9 cellular contexts compared by ENCODE assay signal in genomic region chrX:107672955-107673378, GRCh38. TPM values are rescaled to one million over a fixed set of nuclear protein-coding genes. Genes with fewer than 3 reads are reported as not detected.
DNase-seq lines count a peak whose midpoint lies in the region; ATAC-seq, FAIRE-seq and TF ChIP-seq lines count a peak whose summit lies in the region.
"Had no signal": no experiment of that assay in that cellular context is flagged by ENCODE, and none has a peak within 500 bp of the region (broad histone marks: within the 10 kb centered on the region; RNA-seq: fewer than 3 reads in every experiment).

No MANE protein-coding gene starts in this region.

- H3K36me3 ChIP-seq in trophoblast cell (ENCODE audit: control insufficient read depth in 1 of 2, insufficient read depth in 2 of 2, low read length in 2 of 2) = no peaks in the 10 kb centered on the region

- H2AK5ac ChIP-seq in trophoblast cell (ENCODE audit: low read length) = no peak overlapping the region

- TF ChIP-seq CTCF in foreskin keratinocyte (conservative IDR thresholded peaks at IDR 0.05) = peak; percentile 87

- no peak overlapping the region for H3K14ac ChIP-seq in trophoblast cell (ENCODE audit: low read length)

- H3K27ac ChIP-seq in foreskin keratinocyte (peak overlapping the region; percentile 89), trophoblast cell (ENCODE audit: low read depth, low read length) (no peak overlapping the region)

- no peak for FAIRE-seq in urothelium cell line (lab: Jason Lieb, UNC)
- FAIRE-seq: G401.6 had no signal

- H4K8ac ChIP-seq in trophoblast cell (ENCODE audit: low read depth, low read length) = peak overlapping the region; percentile 16

- H3K4me3 ChIP-seq in trophoblast cell (ENCODE audit: low read depth, low read length) = no peak overlapping the region

- no peak overlapping the region for H4K12ac ChIP-seq in trophoblast cell (ENCODE audit: low read depth, low read length)

- H3K23ac ChIP-seq in trophoblast cell (ENCODE audit: low read length) = no peak overlapping the region

- DNase-seq in NCI-H446 (lab: John Stamatoyannopoulos, UW) = peak; percentile 6 to 35
- DNase-seq in NCI-H446 treated with DMSO at 0.1 percent for 48 hours (lab: John Stamatoyannopoulos, UW) = no peak
- DNase-seq in HuH-7 (ENCODE audit: low spot score) = peak; percentile 47
- peak; percentile 71 for DNase-seq in RPMI7951 (ENCODE audit: low read depth)
- DNase-seq in activated gamma-delta T cell (lab: John Stamatoyannopoulos, UW) = peak; percentile 48
- peak; percentile 49 to 68 for DNase-seq in foreskin keratinocyte
- peak in 1 of 2 donors; percentile 65 for DNase-seq in trophoblast cell
- peak; percentile 14 for DNase-seq in urothelium cell line (ENCODE audit: low spot score)

- WGBS in trophoblast cell (ENCODE audit: extremely low coverage, insufficient coverage, insufficient read length) = no CpG with 5 or more reads among the region's 9 CpGs

- peak; percentile 44 for ATAC-seq in foreskin keratinocyte

- no peaks in the 10 kb centered on the region for H3K79me2 ChIP-seq in trophoblast cell (ENCODE audit: control insufficient read depth, insufficient read depth, low read length, poor library complexity)

- H3K27me3 ChIP-seq in foreskin keratinocyte (no peaks in the 10 kb centered on the region), trophoblast cell (ENCODE audit: insufficient read depth, low read length) (no peaks in the 10 kb centered on the region)

- no peak overlapping the region for H3K4ac ChIP-seq in trophoblast cell (ENCODE audit: low read depth, low read length)

- no peaks in the 10 kb centered on the region for H3K79me1 ChIP-seq in trophoblast cell (ENCODE audit: low read length)

- H4K91ac ChIP-seq in trophoblast cell (ENCODE audit: low read depth, low read length) = no peak overlapping the region

- no peak overlapping the region for H2AFZ ChIP-seq in trophoblast cell (ENCODE audit: insufficient read depth, low read length, poor library complexity)

- H3K4me1 ChIP-seq in foreskin keratinocyte = peaks cover 24% of the 10 kb centered on the region
- H3K4me1 ChIP-seq in trophoblast cell (ENCODE audit: control insufficient read depth in 1 of 2, insufficient read depth in 2 of 2, low read length in 2 of 2) = no peaks in the 10 kb centered on the region

- H3K9me3 ChIP-seq in trophoblast cell (ENCODE audit: insufficient read depth, low read depth, low read length) = no peaks in the 10 kb centered on the region

- H2BK5ac ChIP-seq in trophoblast cell (ENCODE audit: low read depth, low read length, poor library complexity) = no peak overlapping the region

- no peak overlapping the region for H2BK120ac ChIP-seq in trophoblast cell (ENCODE audit: insufficient read depth, low read length, poor library complexity)

- H3K4me2 ChIP-seq in trophoblast cell (ENCODE audit: low read length) = peak overlapping the region; percentile 34

- H3K9ac ChIP-seq in trophoblast cell (ENCODE audit: low read length) = no peak overlapping the region

- no peak overlapping the region for H3K18ac ChIP-seq in trophoblast cell (ENCODE audit: low read length)

- H2BK12ac ChIP-seq in trophoblast cell (ENCODE audit: low read length) = no peak overlapping the region

RNA-seq across cellular contexts. Expression of gene PRPS1, which starts 44.7 kb away (rescaled TPM):
- total RNA-seq in RPMI7951 (2014; rRNA removed; shearing (Covaris generic)) = 38.3 and 41.8 TPM in 2 replicates
- total RNA-seq in foreskin keratinocyte = 33.6 and 41.7 TPM in 2 replicates
- 30.9 and 37.1 TPM in 2 replicates for polyA plus RNA-seq in foreskin keratinocyte
- 12.3 and 13.8 TPM in 2 replicates for polyA plus RNA-seq in trophoblast cell (2013)
